In genomic region chr6:139027620-139028182, GRCh38 we compare ENCODE assay signal across 1 cellular context.
TF ChIP-seq lines count a peak whose summit lies in the region.

No MANE protein-coding gene starts in this region.

TF ChIP-seq in GM12878, 131 proteins besides CTCF, POLR2A, EP300 and RAD21 (continued from another document and continues in another):
- TF ChIP-seq SREBF2 (IDR thresholded peaks at IDR 0.05; ENCODE audit: low read length), result no peak
- TF ChIP-seq, protein P1, sequence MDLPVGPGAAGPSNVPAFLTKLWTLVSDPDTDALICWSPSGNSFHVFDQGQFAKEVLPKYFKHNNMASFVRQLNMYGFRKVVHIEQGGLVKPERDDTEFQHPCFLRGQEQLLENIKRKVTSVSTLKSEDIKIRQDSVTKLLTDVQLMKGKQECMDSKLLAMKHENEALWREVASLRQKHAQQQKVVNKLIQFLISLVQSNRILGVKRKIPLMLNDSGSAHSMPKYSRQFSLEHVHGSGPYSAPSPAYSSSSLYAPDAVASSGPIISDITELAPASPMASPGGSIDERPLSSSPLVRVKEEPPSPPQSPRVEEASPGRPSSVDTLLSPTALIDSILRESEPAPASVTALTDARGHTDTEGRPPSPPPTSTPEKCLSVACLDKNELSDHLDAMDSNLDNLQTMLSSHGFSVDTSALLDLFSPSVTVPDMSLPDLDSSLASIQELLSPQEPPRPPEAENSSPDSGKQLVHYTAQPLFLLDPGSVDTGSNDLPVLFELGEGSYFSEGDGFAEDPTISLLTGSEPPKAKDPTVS (IDR thresholded peaks at IDR 0.05; ENCODE audit: low read depth, low read length), result no peak
- peak; percentile 74 for TF ChIP-seq CREB1 (IDR thresholded peaks at IDR 0.05; ENCODE audit: low read depth)
- no peak for TF ChIP-seq BRCA1 (IDR thresholded peaks at IDR 0.05; ENCODE audit: low read depth, low read length)
- TF ChIP-seq ZNF622 (IDR thresholded peaks at IDR 0.05), result no peak
- TF ChIP-seq SKIL (IDR thresholded peaks at IDR 0.05; ENCODE audit: low read depth, poor library complexity, severe bottlenecking), result no peak
- TF ChIP-seq MEF2A (IDR thresholded peaks at IDR 0.05; ENCODE audit: insufficient read depth, low read depth, low read length), result 0 out of 2 replicates have a peak, but pooled peaks have one; percentile 30
- no peak for TF ChIP-seq NFXL1 (IDR thresholded peaks at IDR 0.05; ENCODE audit: borderline replicate concordance)
- no peak for TF ChIP-seq GATAD2B (conservative IDR thresholded peaks at IDR 0.05; ENCODE audit: low read depth)
- TF ChIP-seq USF2 (IDR thresholded peaks at IDR 0.05; ENCODE audit: borderline replicate concordance, low read depth, low read length), result no peak
- TF ChIP-seq SRF (IDR thresholded peaks at IDR 0.05; ENCODE audit: low read depth in 2 of 2, low read length in 2 of 2), result no peak
- no peak for TF ChIP-seq NR2C2 (IDR thresholded peaks at IDR 0.05; ENCODE audit: borderline replicate concordance, control insufficient read depth, insufficient read length, low read depth)
- TF ChIP-seq, protein P2, sequence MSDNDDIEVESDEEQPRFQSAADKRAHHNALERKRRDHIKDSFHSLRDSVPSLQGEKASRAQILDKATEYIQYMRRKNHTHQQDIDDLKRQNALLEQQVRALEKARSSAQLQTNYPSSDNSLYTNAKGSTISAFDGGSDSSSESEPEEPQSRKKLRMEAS (IDR thresholded peaks at IDR 0.05; ENCODE audit: low read depth, low read length), result no peak
- TF ChIP-seq ZSCAN29 (IDR thresholded peaks at IDR 0.05), result no peak
- TF ChIP-seq TAF1 (IDR thresholded peaks at IDR 0.05; ENCODE audit: borderline replicate concordance, low read depth, low read length), result no peak
- no peak for TF ChIP-seq HDAC2 (IDR thresholded peaks at IDR 0.05)
- TF ChIP-seq ZNF687 (IDR thresholded peaks at IDR 0.05), result no peak
- no peak for TF ChIP-seq TCF3 (IDR thresholded peaks at IDR 0.05; ENCODE audit: borderline replicate concordance, insufficient read depth, low read depth, low read length)
- no peak for TF ChIP-seq FOXM1 (IDR thresholded peaks at IDR 0.05; ENCODE audit: low read depth, low read length)
- TF ChIP-seq SIX5 (IDR thresholded peaks at IDR 0.05; ENCODE audit: low read depth, low read length, severe bottlenecking), result no peak
- TF ChIP-seq, protein P3, sequence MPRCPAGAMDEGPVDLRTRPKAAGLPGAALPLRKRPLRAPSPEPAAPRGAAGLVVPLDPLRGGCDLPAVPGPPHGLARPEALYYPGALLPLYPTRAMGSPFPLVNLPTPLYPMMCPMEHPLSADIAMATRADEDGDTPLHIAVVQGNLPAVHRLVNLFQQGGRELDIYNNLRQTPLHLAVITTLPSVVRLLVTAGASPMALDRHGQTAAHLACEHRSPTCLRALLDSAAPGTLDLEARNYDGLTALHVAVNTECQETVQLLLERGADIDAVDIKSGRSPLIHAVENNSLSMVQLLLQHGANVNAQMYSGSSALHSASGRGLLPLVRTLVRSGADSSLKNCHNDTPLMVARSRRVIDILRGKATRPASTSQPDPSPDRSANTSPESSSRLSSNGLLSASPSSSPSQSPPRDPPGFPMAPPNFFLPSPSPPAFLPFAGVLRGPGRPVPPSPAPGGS (IDR thresholded peaks at IDR 0.05; ENCODE audit: borderline replicate concordance, insufficient read depth, low read depth, low read length, poor library complexity, severe bottlenecking), result no peak
- TF ChIP-seq, protein P4, sequence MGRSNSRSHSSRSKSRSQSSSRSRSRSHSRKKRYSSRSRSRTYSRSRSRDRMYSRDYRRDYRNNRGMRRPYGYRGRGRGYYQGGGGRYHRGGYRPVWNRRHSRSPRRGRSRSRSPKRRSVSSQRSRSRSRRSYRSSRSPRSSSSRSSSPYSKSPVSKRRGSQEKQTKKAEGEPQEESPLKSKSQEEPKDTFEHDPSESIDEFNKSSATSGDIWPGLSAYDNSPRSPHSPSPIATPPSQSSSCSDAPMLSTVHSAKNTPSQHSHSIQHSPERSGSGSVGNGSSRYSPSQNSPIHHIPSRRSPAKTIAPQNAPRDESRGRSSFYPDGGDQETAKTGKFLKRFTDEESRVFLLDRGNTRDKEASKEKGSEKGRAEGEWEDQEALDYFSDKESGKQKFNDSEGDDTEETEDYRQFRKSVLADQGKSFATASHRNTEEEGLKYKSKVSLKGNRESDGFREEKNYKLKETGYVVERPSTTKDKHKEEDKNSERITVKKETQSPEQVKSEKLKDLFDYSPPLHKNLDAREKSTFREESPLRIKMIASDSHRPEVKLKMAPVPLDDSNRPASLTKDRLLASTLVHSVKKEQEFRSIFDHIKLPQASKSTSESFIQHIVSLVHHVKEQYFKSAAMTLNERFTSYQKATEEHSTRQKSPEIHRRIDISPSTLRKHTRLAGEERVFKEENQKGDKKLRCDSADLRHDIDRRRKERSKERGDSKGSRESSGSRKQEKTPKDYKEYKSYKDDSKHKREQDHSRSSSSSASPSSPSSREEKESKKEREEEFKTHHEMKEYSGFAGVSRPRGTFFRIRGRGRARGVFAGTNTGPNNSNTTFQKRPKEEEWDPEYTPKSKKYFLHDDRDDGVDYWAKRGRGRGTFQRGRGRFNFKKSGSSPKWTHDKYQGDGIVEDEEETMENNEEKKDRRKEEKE (IDR thresholded peaks at IDR 0.05), result no peak
- TF ChIP-seq LARP7 (IDR thresholded peaks at IDR 0.05), result no peak
- TF ChIP-seq NRF1 (conservative IDR thresholded peaks at IDR 0.05; ENCODE audit: low read depth, low read length), result no peak
- TF ChIP-seq SIN3A (IDR thresholded peaks at IDR 0.05; ENCODE audit: low read depth, low read length), result no peak
- TF ChIP-seq TCF7 (IDR thresholded peaks at IDR 0.05; ENCODE audit: borderline replicate concordance), result no peak
- no peak for TF ChIP-seq ZBED1 (IDR thresholded peaks at IDR 0.05; ENCODE audit: borderline replicate concordance)
- TF ChIP-seq ZNF384 (IDR thresholded peaks at IDR 0.05; ENCODE audit: borderline replicate concordance, low read depth, low read length), result no peak
- no peak for TF ChIP-seq MTA3 (IDR thresholded peaks at IDR 0.05; ENCODE audit: borderline replicate concordance, low read length)
- TF ChIP-seq, protein P5, sequence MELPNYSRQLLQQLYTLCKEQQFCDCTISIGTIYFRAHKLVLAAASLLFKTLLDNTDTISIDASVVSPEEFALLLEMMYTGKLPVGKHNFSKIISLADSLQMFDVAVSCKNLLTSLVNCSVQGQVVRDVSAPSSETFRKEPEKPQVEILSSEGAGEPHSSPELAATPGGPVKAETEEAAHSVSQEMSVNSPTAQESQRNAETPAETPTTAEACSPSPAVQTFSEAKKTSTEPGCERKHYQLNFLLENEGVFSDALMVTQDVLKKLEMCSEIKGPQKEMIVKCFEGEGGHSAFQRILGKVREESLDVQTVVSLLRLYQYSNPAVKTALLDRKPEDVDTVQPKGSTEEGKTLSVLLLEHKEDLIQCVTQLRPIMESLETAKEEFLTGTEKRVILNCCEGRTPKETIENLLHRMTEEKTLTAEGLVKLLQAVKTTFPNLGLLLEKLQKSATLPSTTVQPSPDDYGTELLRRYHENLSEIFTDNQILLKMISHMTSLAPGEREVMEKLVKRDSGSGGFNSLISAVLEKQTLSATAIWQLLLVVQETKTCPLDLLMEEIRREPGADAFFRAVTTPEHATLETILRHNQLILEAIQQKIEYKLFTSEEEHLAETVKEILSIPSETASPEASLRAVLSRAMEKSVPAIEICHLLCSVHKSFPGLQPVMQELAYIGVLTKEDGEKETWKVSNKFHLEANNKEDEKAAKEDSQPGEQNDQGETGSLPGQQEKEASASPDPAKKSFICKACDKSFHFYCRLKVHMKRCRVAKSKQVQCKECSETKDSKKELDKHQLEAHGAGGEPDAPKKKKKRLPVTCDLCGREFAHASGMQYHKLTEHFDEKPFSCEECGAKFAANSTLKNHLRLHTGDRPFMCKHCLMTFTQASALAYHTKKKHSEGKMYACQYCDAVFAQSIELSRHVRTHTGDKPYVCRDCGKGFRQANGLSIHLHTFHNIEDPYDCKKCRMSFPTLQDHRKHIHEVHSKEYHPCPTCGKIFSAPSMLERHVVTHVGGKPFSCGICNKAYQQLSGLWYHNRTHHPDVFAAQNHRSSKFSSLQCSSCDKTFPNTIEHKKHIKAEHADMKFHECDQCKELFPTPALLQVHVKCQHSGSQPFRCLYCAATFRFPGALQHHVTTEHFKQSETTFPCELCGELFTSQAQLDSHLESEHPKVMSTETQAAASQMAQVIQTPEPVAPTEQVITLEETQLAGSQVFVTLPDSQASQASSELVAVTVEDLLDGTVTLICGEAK (IDR thresholded peaks at IDR 0.05; ENCODE audit: borderline replicate concordance), result no peak
- no peak for TF ChIP-seq PML (IDR thresholded peaks at IDR 0.05; ENCODE audit: low read length)
- TF ChIP-seq MLLT1 (IDR thresholded peaks at IDR 0.05), result no peak
- no peak for TF ChIP-seq SUPT20H (IDR thresholded peaks at IDR 0.05; ENCODE audit: borderline replicate concordance, control insufficient read depth, low read depth, low read length)
- TF ChIP-seq, protein P6, sequence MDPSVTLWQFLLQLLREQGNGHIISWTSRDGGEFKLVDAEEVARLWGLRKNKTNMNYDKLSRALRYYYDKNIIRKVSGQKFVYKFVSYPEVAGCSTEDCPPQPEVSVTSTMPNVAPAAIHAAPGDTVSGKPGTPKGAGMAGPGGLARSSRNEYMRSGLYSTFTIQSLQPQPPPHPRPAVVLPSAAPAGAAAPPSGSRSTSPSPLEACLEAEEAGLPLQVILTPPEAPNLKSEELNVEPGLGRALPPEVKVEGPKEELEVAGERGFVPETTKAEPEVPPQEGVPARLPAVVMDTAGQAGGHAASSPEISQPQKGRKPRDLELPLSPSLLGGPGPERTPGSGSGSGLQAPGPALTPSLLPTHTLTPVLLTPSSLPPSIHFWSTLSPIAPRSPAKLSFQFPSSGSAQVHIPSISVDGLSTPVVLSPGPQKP (IDR thresholded peaks at IDR 0.05; ENCODE audit: low read depth, low read length), result no peak
- TF ChIP-seq, protein P7, sequence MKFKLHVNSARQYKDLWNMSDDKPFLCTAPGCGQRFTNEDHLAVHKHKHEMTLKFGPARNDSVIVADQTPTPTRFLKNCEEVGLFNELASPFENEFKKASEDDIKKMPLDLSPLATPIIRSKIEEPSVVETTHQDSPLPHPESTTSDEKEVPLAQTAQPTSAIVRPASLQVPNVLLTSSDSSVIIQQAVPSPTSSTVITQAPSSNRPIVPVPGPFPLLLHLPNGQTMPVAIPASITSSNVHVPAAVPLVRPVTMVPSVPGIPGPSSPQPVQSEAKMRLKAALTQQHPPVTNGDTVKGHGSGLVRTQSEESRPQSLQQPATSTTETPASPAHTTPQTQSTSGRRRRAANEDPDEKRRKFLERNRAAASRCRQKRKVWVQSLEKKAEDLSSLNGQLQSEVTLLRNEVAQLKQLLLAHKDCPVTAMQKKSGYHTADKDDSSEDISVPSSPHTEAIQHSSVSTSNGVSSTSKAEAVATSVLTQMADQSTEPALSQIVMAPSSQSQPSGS (IDR thresholded peaks at IDR 0.05; ENCODE audit: low read length), result no peak
